ENCODE assay signal across 8 cellular contexts in genomic region chr2:227415538-227416424, GRCh38. TPM values are rescaled to one million over a fixed set of nuclear protein-coding genes. Genes with fewer than 3 reads are reported as not detected.
DNase-seq lines count a peak whose midpoint lies in the region; ATAC-seq, FAIRE-seq and TF ChIP-seq lines count a peak whose summit lies in the region.

No MANE protein-coding gene starts in this region.

- H3K4me3 ChIP-seq in GM23338, result no peak overlapping the region
- H3K4me3 ChIP-seq in PC-3 (ENCODE audit: low read length), result no peak overlapping the region
- no peak overlapping the region for H3K4me3 ChIP-seq in H1 (ENCODE audit: extremely low read depth in 1 of 4, insufficient read depth in 2 of 4, low read depth in 3 of 4, low read length in 4 of 4)
- no peak overlapping the region for H3K4me3 ChIP-seq in vagina

- H3K27ac ChIP-seq in GM23338 (ENCODE audit: low read depth), result no peak overlapping the region
- H3K27ac ChIP-seq in PC-3 (ENCODE audit: low read length), result peak overlapping the region; percentile 56
- H3K27ac ChIP-seq in H1 (ENCODE audit: low read depth, low read length), result no peak overlapping the region
- H3K27ac ChIP-seq in vagina, result no peak overlapping the region

- no peak overlapping the region for H3K4ac ChIP-seq in H1 (replicated peaks; ENCODE audit: insufficient read length, low read depth, low read length)

- no peak overlapping the region for H3K23ac ChIP-seq in H1 (ENCODE audit: insufficient read length)

- H2BK20ac ChIP-seq in H1 (ENCODE audit: low read length), result no peak overlapping the region

- no peak overlapping the region for H4K5ac ChIP-seq in H1 (ENCODE audit: insufficient read length, low read depth, low read length)

- H3K9me2 ChIP-seq in GM23338 (ENCODE audit: insufficient read depth) (no peaks in the 10 kb centered on the region), PC-3 (replicated peaks; ENCODE audit: low read length) (no peaks in the 10 kb centered on the region)

- BruUV-seq in PC-3 (replicated peaks; lab: Mats Ljungman, UMichigan), result no TSS peak

- H3K79me1 ChIP-seq in H1 (ENCODE audit: low read depth, low read length), result no peaks in the 10 kb centered on the region

- H3K36me3 Mint-ChIP-seq in CD14-positive monocyte (peaks cover 0 to 5% of the 10 kb centered on the region in 2 donors), GM23338 (ENCODE audit: low read depth) (no peaks in the 10 kb centered on the region)

- H3K27me3 Mint-ChIP-seq in CD14-positive monocyte (ENCODE audit: low read depth in 3 of 3) (peaks cover 0 to 5% (median 2%) of the 10 kb centered on the region in 3 donors), GM23338 (ENCODE audit: insufficient read depth, low read depth, poor library complexity) (no peaks in the 10 kb centered on the region)

- no peaks in the 10 kb centered on the region for H3F3A ChIP-seq in GM23338 (replicated peaks; ENCODE audit: low read depth)
- no peaks in the 10 kb centered on the region for H3F3A ChIP-seq in PC-3 (ENCODE audit: low read length, unreplicated experiment)

- H2AK5ac ChIP-seq in H1 (ENCODE audit: low read depth, low read length), result no peak overlapping the region

- intact Hi-C loops in CD14-positive monocyte (cut with micrococcal nuclease) (loop anchor here in 1 of 2 donors (5.0 kb wide), 1 partner anchor 37 kb away; no protein-coding TSS in a partner anchor), PC-3 (cut with micrococcal nuclease) (no loop called here), posterior vena cava (cut with DNase I) (no loop called here), vagina (cut with DNase I) (no loop called here)

- H3K14ac ChIP-seq in H1 (ENCODE audit: insufficient read length), result no peak overlapping the region

- peaks cover 80% of the 10 kb centered on the region for H3K4me1 Mint-ChIP-seq in CD14-positive monocyte
- peaks cover 5% of the 10 kb centered on the region for H3K4me1 Mint-ChIP-seq in GM23338

- H3K9ac ChIP-seq in PC-3 (ENCODE audit: low read length) (0 out of 2 replicates have a peak overlapping the region, but pooled peaks have one; percentile 3), H1 (replicated peaks in 1 of 4; ENCODE audit: extremely low read depth in 1 of 4, low read depth in 3 of 4, low read length in 3 of 4) (no peak overlapping the region)

- TF ChIP-seq RAD21 in H1 (IDR thresholded peaks at IDR 0.05 in 1 of 2, conservative IDR thresholded peaks at IDR 0.05 in 1 of 2; ENCODE audit: low read depth in 2 of 2, low read length in 2 of 2), result no peak

- H4K91ac ChIP-seq in H1 (replicated peaks; ENCODE audit: insufficient read length, low read length), result no peak overlapping the region

- H3K4me1 ChIP-seq in GM23338 (ENCODE audit: insufficient read depth), result no peaks in the 10 kb centered on the region
- H3K4me1 ChIP-seq in PC-3 (ENCODE audit: insufficient read depth, low read length), result peaks cover 19% of the 10 kb centered on the region
- H3K4me1 ChIP-seq in H1 (replicated peaks in 1 of 4; ENCODE audit: control insufficient read depth in 3 of 4, insufficient read depth in 4 of 4, low read length in 3 of 4), result no peaks in the 10 kb centered on the region
- peaks cover 4% of the 10 kb centered on the region for H3K4me1 ChIP-seq in vagina

- H3K56ac ChIP-seq in H1 (replicated peaks; ENCODE audit: insufficient read length, low read depth, low read length), result no peak overlapping the region

- no peaks in the 10 kb centered on the region for H3K23me2 ChIP-seq in H1 (ENCODE audit: low read depth, low read length)

- peak; percentile 53 for ATAC-seq in GM23338
- ATAC-seq in PC-3, result peak; percentile 93
- ATAC-seq in GM18520 (IDR thresholded peaks at IDR 0.05; ENCODE audit: unreplicated experiment), result no peak

- H3K36me3 ChIP-seq in GM23338 (ENCODE audit: insufficient read depth), result no peaks in the 10 kb centered on the region
- no peaks in the 10 kb centered on the region for H3K36me3 ChIP-seq in PC-3 (ENCODE audit: low read depth, low read length)
- no peaks in the 10 kb centered on the region for H3K36me3 ChIP-seq in H1 (ENCODE audit: control insufficient read depth in 2 of 4, insufficient read depth in 4 of 4, low read length in 3 of 4)
- no peaks in the 10 kb centered on the region for H3K36me3 ChIP-seq in vagina

- no peak overlapping the region; the same call in 1 of the 2 replicates for H3K18ac ChIP-seq in H1 (ENCODE audit: extremely low read depth, low read length)

- H3K9me3 ChIP-seq in PC-3 (ENCODE audit: low read length) (no peaks in the 10 kb centered on the region), H1 (ENCODE audit: insufficient read depth in 2 of 2, low read depth in 1 of 2, low read length in 1 of 2) (no peaks in the 10 kb centered on the region), vagina (no peaks in the 10 kb centered on the region)

- no peak for TF ChIP-seq EP300 in H1 (IDR thresholded peaks at IDR 0.05; ENCODE audit: borderline replicate concordance in 1 of 2, low read depth in 2 of 2, low read length in 2 of 2)

- H3K9me3 Mint-ChIP-seq in CD14-positive monocyte, result no peaks in the 10 kb centered on the region
- no peaks in the 10 kb centered on the region for H3K9me3 Mint-ChIP-seq in GM23338

- H2BK12ac ChIP-seq in H1 (ENCODE audit: low read depth, low read length), result no peak overlapping the region

- no peak overlapping the region for H2BK15ac ChIP-seq in H1 (ENCODE audit: low read length)

- TF ChIP-seq POLR2A in H1 (IDR thresholded peaks at IDR 0.05; ENCODE audit: control extremely low read depth in 1 of 2, low read depth in 2 of 2, low read length in 2 of 2), result no peak
- no peak for TF ChIP-seq POLR2A in vagina (IDR thresholded peaks at IDR 0.05)

- CTCF ChIA-PET in PC-3 (lab: Charles Lee), result interaction anchor here (0.6 to 1.1 kb wide), 2 partner anchors 10 to 332 kb away, joined by 3 to 6 read pairs; no protein-coding TSS in a partner anchor
- CTCF ChIA-PET in H1 (lab: Charles Lee; ENCODE audit: partially characterized antibody), result interaction anchor here (0.6 to 1.9 kb wide), 5 partner anchors 8 to 351 kb away, joined by 3 to 7 read pairs (median 4); no protein-coding TSS in a partner anchor

- DNase-seq in CD14-positive monocyte (ENCODE audit: low spot score) (peak; percentile 68), GM23338 (ENCODE audit: low spot score) (no peak), PC-3 (peak; percentile 81), H1 (ENCODE audit: low read depth in 1 of 2, low spot score in 2 of 2) (no peak), posterior vena cava (ENCODE audit: low spot score) (peak; percentile 87), vagina (ENCODE audit: extremely low spot score in 2 of 2) (no peak)
- DNase-seq in stimulated activated CD4-positive, alpha-beta T cell treated with anti-CD3 and anti-CD28 coated beads, Interleukin-12 subunit alpha, Interleukin-12 subunit beta, amount 100 ng/mL, for 4 hours, result no peak

- H3K79me2 ChIP-seq in GM23338 (replicated peaks; ENCODE audit: insufficient read depth), result no peaks in the 10 kb centered on the region
- H3K79me2 ChIP-seq in PC-3 (ENCODE audit: low read length), result no peaks in the 10 kb centered on the region
- no peaks in the 10 kb centered on the region for H3K79me2 ChIP-seq in H1 (ENCODE audit: control insufficient read depth in 1 of 2, insufficient read depth in 2 of 2, low read length in 2 of 2)

- H4K20me1 ChIP-seq in GM23338 (replicated peaks; ENCODE audit: insufficient read depth) (no peaks in the 10 kb centered on the region), PC-3 (ENCODE audit: low read length) (no peaks in the 10 kb centered on the region), H1 (replicated peaks in 1 of 2; ENCODE audit: control insufficient read depth in 1 of 2, insufficient read depth in 2 of 2, low read length in 2 of 2) (no peaks in the 10 kb centered on the region)

- H3K27ac Mint-ChIP-seq in CD14-positive monocyte, result peak overlapping the region; percentile 93 to 98 (median 97)
- no peak overlapping the region for H3K27ac Mint-ChIP-seq in GM23338

- H3K4me3 Mint-ChIP-seq in CD14-positive monocyte (peak overlapping the region; percentile 64 to 82), GM23338 (no peak overlapping the region)

- H3K4me2 ChIP-seq in GM23338 (no peak overlapping the region), PC-3 (ENCODE audit: low read length) (peak overlapping the region; percentile 48; the same call in 1 of the 2 replicates), H1 (ENCODE audit: insufficient read depth in 1 of 2, low read depth in 2 of 2, low read length in 2 of 2) (no peak overlapping the region)

- TF ChIP-seq CTCF in CD14-positive monocyte (IDR thresholded peaks at IDR 0.05) (no peak), GM23338 (conservative IDR thresholded peaks at IDR 0.05; ENCODE audit: low read depth in 2 of 2) (no peak), PC-3 (conservative IDR thresholded peaks at IDR 0.05; ENCODE audit: low read depth, low read length) (no peak), H1 (IDR thresholded peaks at IDR 0.05; ENCODE audit: control extremely low read depth in 1 of 3, insufficient read depth in 1 of 3, low read depth in 1 of 3, low read length in 3 of 3) (no peak), vagina (IDR thresholded peaks at IDR 0.05) (no peak)

- H3K27me3 ChIP-seq in GM23338 (ENCODE audit: insufficient read depth), result no peaks in the 10 kb centered on the region
- no peaks in the 10 kb centered on the region for H3K27me3 ChIP-seq in PC-3 (ENCODE audit: low read length)
- H3K27me3 ChIP-seq in H1 (replicated peaks in 1 of 4; ENCODE audit: control insufficient read depth in 3 of 4, extremely low read depth in 1 of 4, insufficient read depth in 3 of 4, low read length in 3 of 4), result no peaks in the 10 kb centered on the region
- H3K27me3 ChIP-seq in vagina, result no peaks in the 10 kb centered on the region

- no peak overlapping the region for H2BK120ac ChIP-seq in H1 (replicated peaks; ENCODE audit: low read depth, low read length)

- H4K8ac ChIP-seq in H1 (ENCODE audit: extremely low read depth, insufficient read depth, low read length), result no peak overlapping the region

- H2AFZ ChIP-seq in GM23338 (no peak overlapping the region), PC-3 (ENCODE audit: low read length) (peak overlapping the region; percentile 41; the same call in 1 of the 2 replicates), H1 (ENCODE audit: low read length) (no peak overlapping the region)

- FAIRE-seq in H1 (lab: Jason Lieb, UNC), result no peak

- POLR2A ChIA-PET in PC-3 (lab: Charles Lee; ENCODE audit: unreplicated experiment) (no interaction called here), H1 (lab: Charles Lee; ENCODE audit: partially characterized antibody) (no interaction called here)

- 84% methylated on average over 10 of the region's 10 CpGs; no CpG with 5 or more reads in 1 of the 2 experiments for WGBS in H1 (ENCODE audit: extremely low coverage in 1 of 2, insufficient coverage in 1 of 2, insufficient read length in 1 of 2, insufficient replicate concordance in 2 of 2, low coverage in 1 of 2, low lambda C conversion rate in 2 of 2, missing lambda C conversion rate in 1 of 2), 2 experiments

- H2BK5ac ChIP-seq in H1 (ENCODE audit: low read depth, low read length), result no peak overlapping the region

RNA-seq across cellular contexts. Expression of gene SCYGR1, which starts 28.0 kb away (rescaled TPM):
- polyA plus RNA-seq in CD14-positive monocyte (not detected), GM23338 (2016; fragmentation: Nextera tagmentation; extraction: Ambion mirVana) (not detected in 2 replicates), H1 (2011; rRNA removed) (not detected in 2 replicates)
- total RNA-seq in GM23338 (2014; rRNA removed; shearing (Covaris generic)), result not detected in 2 replicates
- total RNA-seq in PC-3 (2014; rRNA removed) (not detected in 2 replicates), posterior vena cava (not detected), vagina (not detected)
- total RNA-seq in H1 (2021; fragmentation: NEBNext Ultra II Directional; extraction: Animal tissue kit (Norgen Biotek cat#: 25700)), result not detected in 2 replicates
- not detected for polyA plus RNA-seq in H1 (2011; cell fraction: cytosol; rRNA removed)
- polyA plus RNA-seq in H1 (2011; cell fraction: nucleus; rRNA removed), result not detected
- not detected in 4 replicates for polyA plus RNA-seq in H1 (2012, experiment 1 of 2)
- polyA plus RNA-seq in H1 (2012, experiment 2 of 2), result not detected
- not detected for polyA plus RNA-seq in H1 (2013, experiment 1 of 2)
- polyA plus RNA-seq in H1 (2013, experiment 2 of 2), result not detected
- polyA minus RNA-seq in H1 (2011; rRNA and poly(A)+ RNA removed), result not detected in 2 replicates
- polyA minus RNA-seq in H1 (2011; cell fraction: cytosol; rRNA and poly(A)+ RNA removed), result not detected
- not detected for polyA minus RNA-seq in H1 (2011; cell fraction: nucleus; rRNA and poly(A)+ RNA removed)

RNA-seq across cellular contexts. Expression of gene TM4SF20, which starts 36.7 kb away (rescaled TPM):
- polyA plus RNA-seq in CD14-positive monocyte, result not detected
- total RNA-seq in GM23338 (2014; rRNA removed; shearing (Covaris generic)), result not detected in 2 replicates
- 0.12 TPM in 1 of 2 replicates, not detected in the other for polyA plus RNA-seq in GM23338 (2016; fragmentation: Nextera tagmentation; extraction: Ambion mirVana)
- not detected in 2 replicates for total RNA-seq in PC-3 (2014; rRNA removed)
- not detected in 2 replicates for total RNA-seq in H1 (2021; fragmentation: NEBNext Ultra II Directional; extraction: Animal tissue kit (Norgen Biotek cat#: 25700))
- polyA plus RNA-seq in H1 (2011; rRNA removed), result not detected in 2 replicates
- not detected for polyA plus RNA-seq in H1 (2011; cell fraction: cytosol; rRNA removed)
- polyA plus RNA-seq in H1 (2011; cell fraction: nucleus; rRNA removed), result not detected
- 0.06 TPM in 1 of 4 replicates, not detected in the others for polyA plus RNA-seq in H1 (2012, experiment 1 of 2)
- not detected for polyA plus RNA-seq in H1 (2012, experiment 2 of 2)
- not detected for polyA plus RNA-seq in H1 (2013, experiment 1 of 2)
- polyA plus RNA-seq in H1 (2013, experiment 2 of 2), result not detected
- not detected in 2 replicates for polyA minus RNA-seq in H1 (2011; rRNA and poly(A)+ RNA removed)
- polyA minus RNA-seq in H1 (2011; cell fraction: cytosol; rRNA and poly(A)+ RNA removed), result not detected
- polyA minus RNA-seq in H1 (2011; cell fraction: nucleus; rRNA and poly(A)+ RNA removed), result not detected
- total RNA-seq in posterior vena cava, result under 1 TPM in 1 of 2 donors, not detected in 1; 0.10 TPM
- not detected for total RNA-seq in vagina

RNA-seq across cellular contexts. Expression of gene AGFG1, which starts 56.2 kb away (rescaled TPM):
- polyA plus RNA-seq in CD14-positive monocyte (10 to 100 TPM; 17.3 to 56.9 TPM), GM23338 (2016; fragmentation: Nextera tagmentation; extraction: Ambion mirVana) (13.8 and 14.5 TPM in 2 replicates), H1 (2011; rRNA removed) (109 and 147 TPM in 2 replicates)
- 96.4 and 113 TPM in 2 replicates for total RNA-seq in GM23338 (2014; rRNA removed; shearing (Covaris generic))
- total RNA-seq in PC-3 (2014; rRNA removed) (44.0 and 56.3 TPM in 2 replicates), posterior vena cava (10 to 100 TPM; 82.8 to 85.5 TPM), vagina (53.3 TPM)
- 102 and 108 TPM in 2 replicates for total RNA-seq in H1 (2021; fragmentation: NEBNext Ultra II Directional; extraction: Animal tissue kit (Norgen Biotek cat#: 25700))
- 87.9 TPM for polyA plus RNA-seq in H1 (2011; cell fraction: cytosol; rRNA removed)
- 90.4 TPM for polyA plus RNA-seq in H1 (2011; cell fraction: nucleus; rRNA removed)
- 56.7 to 74.7 TPM (median 65.8 TPM) in 4 replicates for polyA plus RNA-seq in H1 (2012, experiment 1 of 2)
- polyA plus RNA-seq in H1 (2012, experiment 2 of 2), result 8.0 TPM
- polyA plus RNA-seq in H1 (2013, experiment 1 of 2), result 46.4 TPM
- polyA plus RNA-seq in H1 (2013, experiment 2 of 2), result 48.8 TPM
- polyA minus RNA-seq in H1 (2011; rRNA and poly(A)+ RNA removed), result 319 and 365 TPM in 2 replicates
- polyA minus RNA-seq in H1 (2011; cell fraction: cytosol; rRNA and poly(A)+ RNA removed), result 106 TPM
- 130 TPM for polyA minus RNA-seq in H1 (2011; cell fraction: nucleus; rRNA and poly(A)+ RNA removed)

Comparison
In these comparisons a context has a peak if more than half of its experiments do, and no peak if none do; other contexts are left out.
1. DNase-seq: peak in CD14-positive monocyte (single experiment), PC-3 (single experiment) and posterior vena cava (single experiment); none in GM23338 (single experiment), H1 (0 of 2), vagina (0 of 2) and stimulated activated CD4-positive, alpha-beta T cell treated with anti-CD3 and anti-CD28 coated beads, Interleukin-12 subunit alpha, Interleukin-12 subunit beta, amount 100 ng/mL, for 4 hours (single experiment).